10 cellular contexts compared by ENCODE assay signal in genomic region chr10:92074126-92074887, GRCh38.
DNase-seq lines count a peak whose midpoint lies in the region; ATAC-seq and TF ChIP-seq lines count a peak whose summit lies in the region.
"Had no signal": no experiment of that assay in that cellular context is flagged by ENCODE, and none has a peak within 500 bp of the region (broad histone marks: within the 10 kb centered on the region; RNA-seq: fewer than 3 reads in every experiment).

No MANE protein-coding gene starts in this region.

- H3K4me1 ChIP-seq in transverse colon, result no peaks in the 10 kb centered on the region

- ATAC-seq in HG02763 (IDR thresholded peaks at IDR 0.05; ENCODE audit: unreplicated experiment), result no peak

- no peaks in the 10 kb centered on the region for H3K9me3 ChIP-seq in transverse colon

- H3K27me3 ChIP-seq in brain microvascular endothelial cell (replicated peaks) (no peaks in the 10 kb centered on the region), transverse colon (no peaks in the 10 kb centered on the region)

- CTCF ChIA-PET in GM10248 (lab: Yijun Ruan, JAX), result interaction anchor here (0.7 to 1.7 kb wide), 5 partner anchors 9 to 360 kb away, joined by 3 to 8 read pairs (median 5); no protein-coding TSS in a partner anchor

- DNase-seq in GM10248 (ENCODE audit: extremely low spot score), result no peak
- DNase-seq in MV-4-11 (lab: John Stamatoyannopoulos, UW), result peak; percentile 9
- DNase-seq in brain microvascular endothelial cell, result no peak
- DNase-seq in myocyte (ENCODE audit: low read depth), result peak; percentile 21
- DNase-seq in stimulated activated CD4-positive, alpha-beta T cell treated with anti-CD3 and anti-CD28 coated beads, Interleukin-4, amount 100 ng/mL, for 24 hours, result no peak
- DNase-seq in mesenteric fat pad (ENCODE audit: low spot score), result no peak
- DNase-seq in transverse colon, result no peak
- DNase-seq: NCI-H82, retina had no signal

- POLR2A ChIA-PET in GM10248 (lab: Yijun Ruan, JAX), result no interaction called here

- TF ChIP-seq EP300 in transverse colon (IDR thresholded peaks at IDR 0.05; ENCODE audit: low read depth), result no peak

- TF ChIP-seq POLR2A in transverse colon (IDR thresholded peaks at IDR 0.05), result no peak

- WGBS in transverse colon (ENCODE audit: low coverage in 1 of 2), 2 donors, result 76 to 90% methylated on average over 6 of the region's 6 CpGs

- H3K4me3 ChIP-seq in brain microvascular endothelial cell (ENCODE audit: low read depth, low read length) (no peak overlapping the region), transverse colon (no peak overlapping the region)

- H3K36me3 ChIP-seq in brain microvascular endothelial cell (replicated peaks) (no peaks in the 10 kb centered on the region), transverse colon (peaks cover 0 to 6% (median 0%) of the 10 kb centered on the region in 4 donors)

- H3K27ac ChIP-seq in brain microvascular endothelial cell, result no peak overlapping the region
- no peak overlapping the region for H3K27ac ChIP-seq in transverse colon

- TF ChIP-seq CTCF in GM10248 (IDR thresholded peaks at IDR 0.05; ENCODE audit: control extremely low read depth, extremely low read depth, low read depth, missing control alignments) (peak; percentile 11), brain microvascular endothelial cell (IDR thresholded peaks at IDR 0.05; ENCODE audit: low read depth, low read length, missing control alignments) (peak; percentile 11), transverse colon (IDR thresholded peaks at IDR 0.05) (no peak)

- intact Hi-C loops in transverse colon (cut with DNase I; ENCODE audit: low total_unique reads), result no loop called here

- in situ Hi-C loops in brain microvascular endothelial cell (cut with HindIII; ENCODE audit: low pct_ligation_motif_present, low sequenced_read_pairs), result no loop called here
- in situ Hi-C loops in transverse colon (cut with MboI; ENCODE audit: low pct_ligation_motif_present in 1 of 4, low pct_unique_long_range_greater_than_20kb in 1 of 4, low sequenced_read_pairs in 3 of 4), result no loop called here

Comparison
In these comparisons a context has a peak if more than half of its experiments do, and no peak if none do; other contexts are left out.
1. DNase-seq: peak in MV-4-11 (single experiment) and myocyte (single experiment); none in GM10248 (single experiment), brain microvascular endothelial cell (single experiment), stimulated activated CD4-positive, alpha-beta T cell treated with anti-CD3 and anti-CD28 coated beads, Interleukin-4, amount 100 ng/mL, for 24 hours (single experiment), mesenteric fat pad (single experiment) and transverse colon (single experiment).
2. CTCF ChIP-seq: peak in GM10248 (single experiment) and brain microvascular endothelial cell (single experiment); none in transverse colon (0 of 5).